ENCODE assay signal across 38 cellular contexts in genomic region chr11:6561288-6561687, GRCh38.
"Had no signal": no experiment of that assay in that cellular context is flagged by ENCODE, and none has a peak within 500 bp of the region (broad histone marks: within the 10 kb centered on the region; RNA-seq: fewer than 3 reads in every experiment).

No MANE protein-coding gene starts in this region.

- H3K4me1 Mint-ChIP-seq: activated naive CD4-positive, alpha-beta T cell treated with anti-CD3 and anti-CD28 coated beads, Interleukin-2, amount 50 U/mL, for 24 hours; activated naive CD8-positive, alpha-beta T cell treated with anti-CD3 and anti-CD28 coated beads for 36 hours; activated naive CD8-positive, alpha-beta T cell treated with anti-CD3 and anti-CD28 coated beads, Interleukin-2, amount 10 ng/mL, durations not matched to agents 7 days and 5 days; activated naive CD8-positive, alpha-beta T cell treated with anti-CD3 and anti-CD28 coated beads, Interleukin-2, amount 50 U/mL, for 24 hours; activated T-helper 17 cell treated with anti-CD3 and anti-CD28 coated beads, Interleukin-2, amount 50 U/mL, for 72 hours; brain; central memory CD8-positive, alpha-beta T cell had no signal

- H3K4me3 Mint-ChIP-seq: activated naive CD4-positive, alpha-beta T cell treated with anti-CD3 and anti-CD28 coated beads for 36 hours; activated naive CD4-positive, alpha-beta T cell treated with anti-CD3 and anti-CD28 coated beads, Interleukin-2, amount 50 U/mL, for 24 hours; activated naive CD8-positive, alpha-beta T cell; activated naive CD8-positive, alpha-beta T cell treated with anti-CD3 and anti-CD28 coated beads for 36 hours; activated naive CD8-positive, alpha-beta T cell treated with anti-CD3 and anti-CD28 coated beads, Interleukin-2, amount 10 ng/mL, durations not matched to agents 7 days and 5 days; activated naive CD8-positive, alpha-beta T cell treated with anti-CD3 and anti-CD28 coated beads, Interleukin-2, amount 50 U/mL, for 24 hours; activated T-cell treated with anti-CD3 and anti-CD28 coated beads, Interleukin-2, amount 50 U/mL, for 24 hours; activated T-cell treated with anti-CD3 and anti-CD28 coated beads, Interleukin-2, amount 50 U/mL, for 4 hours; activated T-cell treated with anti-CD3 and anti-CD28 coated beads, Interleukin-2, amount 50 U/mL, for 72 hours; activated T-helper 1 cell treated with anti-CD3 and anti-CD28 coated beads, Interleukin-12 subunit alpha, Interleukin-12 subunit beta, Interleukin-2, Interleukin-4 antibody, amounts not matched to agents 30 ng/mL and 10 ng/mL and 1 ng/mL, durations not matched to agents 14 hours and 24 hours and 36 hours; activated T-helper 17 cell treated with anti-CD3 and anti-CD28 coated beads, Interleukin-2, amount 50 U/mL, for 72 hours; brain; central memory CD8-positive, alpha-beta T cell had no signal

- H3K4me1 ChIP-seq: adrenal gland, ascending aorta, breast epithelium had no signal

- DNase-seq: activated effector memory CD4-positive, alpha-beta T cell treated with anti-CD3 and anti-CD28 coated beads, Interleukin-2, amount 50 U/mL, for 16 hours; activated effector memory CD4-positive, alpha-beta T cell treated with Interleukin-2 at 50 U/mL for 16 hours; activated gamma-delta T cell; activated gamma-delta T cell treated with Interleukin-2 at 50 U/mL for 16 hours; activated naive CD4-positive, alpha-beta T cell; activated naive CD4-positive, alpha-beta T cell treated with anti-CD3 and anti-CD28 coated beads for 36 hours; activated naive CD4-positive, alpha-beta T cell treated with anti-CD3 and anti-CD28 coated beads, Interleukin-2, amount 50 U/mL, for 16 hours; activated naive CD4-positive, alpha-beta T cell treated with Interleukin-2 at 50 U/mL for 16 hours; activated naive CD8-positive, alpha-beta T cell treated with anti-CD3 and anti-CD28 coated beads for 36 hours; activated naive CD8-positive, alpha-beta T cell treated with anti-CD3 and anti-CD28 coated beads, Interleukin-2, amount 10 ng/mL, durations not matched to agents 7 days and 5 days; activated naive CD8-positive, alpha-beta T cell treated with anti-CD3 and anti-CD28 coated beads, Interleukin-2, amount 50 U/mL, for 24 hours; activated T-cell treated with anti-CD3 and anti-CD28 coated beads, Interleukin-2, amount 50 U/mL, for 1 hour; activated T-cell treated with anti-CD3 and anti-CD28 coated beads, Interleukin-2, amount 50 U/mL, for 24 hours; activated T-cell treated with anti-CD3 and anti-CD28 coated beads, Interleukin-2, amount 50 U/mL, for 4 hours; activated T-cell treated with anti-CD3 and anti-CD28 coated beads, Interleukin-2, amount 50 U/mL, for 48 hours; activated T-cell treated with anti-CD3 and anti-CD28 coated beads, Interleukin-2, amount 50 U/mL, for 72 hours; adrenal gland; amniotic stem cell; amygdala; anterior cingulate cortex; aorta; body of pancreas; brain microvascular endothelial cell; caudate nucleus; central memory CD4-positive, alpha-beta T cell; cerebellar nuclear complex had no signal

- H3K9me3 Mint-ChIP-seq: activated naive CD4-positive, alpha-beta T cell treated with anti-CD3 and anti-CD28 coated beads for 36 hours; activated naive CD4-positive, alpha-beta T cell treated with anti-CD3 and anti-CD28 coated beads, Interleukin-2, amount 50 U/mL, for 24 hours; activated naive CD8-positive, alpha-beta T cell treated with anti-CD3 and anti-CD28 coated beads for 36 hours; activated naive CD8-positive, alpha-beta T cell treated with anti-CD3 and anti-CD28 coated beads, Interleukin-2, amount 10 ng/mL, durations not matched to agents 7 days and 5 days; activated naive CD8-positive, alpha-beta T cell treated with anti-CD3 and anti-CD28 coated beads, Interleukin-2, amount 50 U/mL, for 24 hours; activated T-cell treated with anti-CD3 and anti-CD28 coated beads, Interleukin-2, amount 50 U/mL, for 24 hours; activated T-cell treated with anti-CD3 and anti-CD28 coated beads, Interleukin-2, amount 50 U/mL, for 4 hours; activated T-cell treated with anti-CD3 and anti-CD28 coated beads, Interleukin-2, amount 50 U/mL, for 72 hours; activated T-helper 1 cell treated with anti-CD3 and anti-CD28 coated beads, Interleukin-12 subunit alpha, Interleukin-12 subunit beta, Interleukin-2, Interleukin-4 antibody, amounts not matched to agents 30 ng/mL and 10 ng/mL and 1 ng/mL, durations not matched to agents 14 hours and 24 hours and 36 hours; activated T-helper 17 cell treated with anti-CD3 and anti-CD28 coated beads, Interleukin-2, amount 50 U/mL, for 72 hours; activated T-helper 2 cell treated with anti-CD3 and anti-CD28 coated beads, Interferon-gamma antibody, Interleukin-2, Interleukin-4, amounts not matched to agents 10 μg/mL and 5 μg/mL and 100 μg/mL, durations not matched to agents 14 hours and 24 hours and 36 hours; brain; central memory CD8-positive, alpha-beta T cell had no signal

- H3K36me3 Mint-ChIP-seq: brain had no signal

- H3K27me3 ChIP-seq: adrenal gland, ascending aorta, body of pancreas, brain microvascular endothelial cell, breast epithelium, cardiac muscle cell had no signal

- H3K27ac Mint-ChIP-seq: activated naive CD4-positive, alpha-beta T cell treated with anti-CD3 and anti-CD28 coated beads for 36 hours; activated naive CD4-positive, alpha-beta T cell treated with anti-CD3 and anti-CD28 coated beads, Interleukin-2, amount 50 U/mL, for 24 hours; activated naive CD8-positive, alpha-beta T cell; activated naive CD8-positive, alpha-beta T cell treated with anti-CD3 and anti-CD28 coated beads for 36 hours; activated naive CD8-positive, alpha-beta T cell treated with anti-CD3 and anti-CD28 coated beads, Interleukin-2, amount 10 ng/mL, durations not matched to agents 7 days and 5 days; activated naive CD8-positive, alpha-beta T cell treated with anti-CD3 and anti-CD28 coated beads, Interleukin-2, amount 50 U/mL, for 24 hours; activated T-cell treated with anti-CD3 and anti-CD28 coated beads, Interleukin-2, amount 50 U/mL, for 24 hours; activated T-cell treated with anti-CD3 and anti-CD28 coated beads, Interleukin-2, amount 50 U/mL, for 72 hours; activated T-helper 17 cell treated with anti-CD3 and anti-CD28 coated beads, Interleukin-2, amount 50 U/mL, for 72 hours; activated T-helper 2 cell treated with anti-CD3 and anti-CD28 coated beads, Interferon-gamma antibody, Interleukin-2, Interleukin-4, amounts not matched to agents 10 μg/mL and 5 μg/mL and 100 μg/mL, durations not matched to agents 14 hours and 24 hours and 36 hours had no signal

- H3K27me3 Mint-ChIP-seq: activated naive CD4-positive, alpha-beta T cell treated with anti-CD3 and anti-CD28 coated beads, Interleukin-2, amount 50 U/mL, for 24 hours; activated naive CD8-positive, alpha-beta T cell; activated naive CD8-positive, alpha-beta T cell treated with anti-CD3 and anti-CD28 coated beads for 36 hours; activated naive CD8-positive, alpha-beta T cell treated with anti-CD3 and anti-CD28 coated beads, Interleukin-2, amount 10 ng/mL, durations not matched to agents 7 days and 5 days; activated naive CD8-positive, alpha-beta T cell treated with anti-CD3 and anti-CD28 coated beads, Interleukin-2, amount 50 U/mL, for 24 hours; activated T-cell treated with anti-CD3 and anti-CD28 coated beads, Interleukin-2, amount 50 U/mL, for 24 hours; activated T-helper 17 cell treated with anti-CD3 and anti-CD28 coated beads, Interleukin-2, amount 50 U/mL, for 72 hours; brain; central memory CD8-positive, alpha-beta T cell had no signal

- H3K36me3 ChIP-seq: adrenal gland, brain microvascular endothelial cell, breast epithelium, cardiac muscle cell had no signal

- H3K27ac ChIP-seq: adrenal gland, ascending aorta, body of pancreas, brain microvascular endothelial cell, breast epithelium, cardiac muscle cell had no signal

- H3K9me3 ChIP-seq: adrenal gland, ascending aorta, body of pancreas, breast epithelium had no signal

- H3K4me3 ChIP-seq: adrenal gland, ascending aorta, body of pancreas, breast epithelium, cardiac muscle cell had no signal

- ATAC-seq: activated naive CD8-positive, alpha-beta T cell treated with anti-CD3 and anti-CD28 coated beads, Interleukin-2, amount 50 U/mL, for 24 hours; activated T-cell treated with anti-CD3 and anti-CD28 coated beads, Interleukin-2, amount 50 U/mL, for 4 hours; activated T-cell treated with anti-CD3 and anti-CD28 coated beads, Interleukin-2, amount 50 U/mL, for 72 hours; activated T-helper 17 cell treated with anti-CD3 and anti-CD28 coated beads, Interleukin-2, amount 50 U/mL, for 72 hours; body of pancreas had no signal

- FAIRE-seq: astrocyte, bronchial epithelial cell had no signal
